8 cellular contexts compared by ENCODE assay signal in the genomic region with DNA sequence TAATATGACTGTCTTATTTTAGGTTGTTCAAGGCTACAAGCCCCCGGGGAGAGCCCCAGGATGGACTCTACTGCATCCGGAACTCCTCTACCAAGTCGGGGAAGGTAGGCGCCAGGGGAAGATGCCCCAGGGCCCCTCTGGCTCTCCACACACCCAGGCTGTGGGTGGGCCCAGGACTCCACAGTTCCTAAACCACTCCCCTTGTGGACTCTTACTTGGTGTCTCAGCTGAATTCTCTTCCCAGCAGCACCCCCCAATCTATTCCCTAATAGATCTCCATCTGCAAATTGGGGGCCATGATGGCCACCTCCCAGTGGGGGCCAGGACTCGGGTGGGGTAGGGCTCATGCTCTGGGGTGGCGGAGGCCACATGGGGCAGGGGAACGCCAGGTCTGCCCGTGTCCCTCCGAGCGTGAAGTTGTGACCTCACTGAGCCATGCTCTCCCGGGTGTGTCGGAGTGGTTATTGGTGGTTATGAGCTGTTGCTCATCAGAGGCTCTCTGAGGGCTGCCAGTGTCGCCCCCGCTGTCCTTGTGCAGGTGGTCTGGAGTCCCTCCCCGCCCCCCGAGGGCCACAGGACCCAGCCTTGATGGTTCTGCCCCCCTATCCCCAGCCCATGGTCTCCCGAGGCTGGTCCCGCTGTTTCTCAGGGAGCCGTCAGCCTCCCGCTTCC. TPM values are rescaled to one million over a fixed set of nuclear protein-coding genes. Genes with fewer than 3 reads are reported as not detected.
DNase-seq lines count a peak whose midpoint lies in the region; ATAC-seq and TF ChIP-seq lines count a peak whose summit lies in the region.

No MANE protein-coding gene starts in this region.

- peaks cover 0 to 1% (median 0%) of the 10 kb centered on the region in 7 donors for H3K9me3 Mint-ChIP-seq in CD14-positive monocyte
- no peaks in the 10 kb centered on the region for H3K9me3 Mint-ChIP-seq in central memory CD8-positive, alpha-beta T cell

- H3K4me3 Mint-ChIP-seq in CD14-positive monocyte = no peak overlapping the region
- H3K4me3 Mint-ChIP-seq in central memory CD8-positive, alpha-beta T cell = no peak overlapping the region

- DNase-seq in CD14-positive monocyte (ENCODE audit: low spot score) = peak; percentile 45
- DNase-seq in central memory CD8-positive, alpha-beta T cell (ENCODE audit: low spot score in 2 of 2) = no peak
- DNase-seq in COR-L47 (lab: John Stamatoyannopoulos, UW) = no peak
- DNase-seq in retina = no peak
- DNase-seq in NCI-H1417 (lab: John Stamatoyannopoulos, UW) = no peak
- DNase-seq in central memory CD4-positive, alpha-beta T cell = no peak

- H3K27ac Mint-ChIP-seq in CD14-positive monocyte = peak overlapping the region in 5 of 7 donors; percentile 27 to 78 (median 38)
- H3K27ac Mint-ChIP-seq in central memory CD8-positive, alpha-beta T cell (ENCODE audit: low read depth) = peak overlapping the region; percentile 41

- peak; percentile 70 for ATAC-seq in GM18909 (IDR thresholded peaks at IDR 0.05; ENCODE audit: poor library complexity, unreplicated experiment)
- peak; percentile 67 for ATAC-seq in HG02943 (IDR thresholded peaks at IDR 0.05; ENCODE audit: low read depth, unreplicated experiment)
- no peak for ATAC-seq in central memory CD8-positive, alpha-beta T cell (replicated peaks; ENCODE audit: extremely low read depth, poor library complexity, severe bottlenecking)

- TF ChIP-seq CTCF in CD14-positive monocyte (IDR thresholded peaks at IDR 0.05) = no peak

- intact Hi-C loops in CD14-positive monocyte (cut with micrococcal nuclease) = no loop called here

- H3K27me3 Mint-ChIP-seq in CD14-positive monocyte (ENCODE audit: low read depth in 3 of 3) = no peaks in the 10 kb centered on the region
- H3K27me3 Mint-ChIP-seq in central memory CD8-positive, alpha-beta T cell = no peaks in the 10 kb centered on the region

- H3K4me1 Mint-ChIP-seq in CD14-positive monocyte = peaks cover 38% of the 10 kb centered on the region
- H3K4me1 Mint-ChIP-seq in central memory CD8-positive, alpha-beta T cell = peaks cover 50% of the 10 kb centered on the region

- peaks cover 72 to 96% of the 10 kb centered on the region in 2 donors for H3K36me3 Mint-ChIP-seq in CD14-positive monocyte
- peaks cover 27% of the 10 kb centered on the region for H3K36me3 Mint-ChIP-seq in central memory CD8-positive, alpha-beta T cell (ENCODE audit: insufficient read depth)

RNA-seq across cellular contexts. Expression of gene ADD1, which starts 11.2 kb away (rescaled TPM):
- polyA plus RNA-seq in CD14-positive monocyte = 100 to 1,000 TPM in 1 of 2 donors, 10 to 100 TPM in 1; 76.1 to 103 TPM

RNA-seq across cellular contexts. Expression of gene SH3BP2, which starts 39.6 kb away (rescaled TPM):
- polyA plus RNA-seq in CD14-positive monocyte = 10 to 100 TPM; 19.1 to 26.9 TPM
